In the genomic region with DNA sequence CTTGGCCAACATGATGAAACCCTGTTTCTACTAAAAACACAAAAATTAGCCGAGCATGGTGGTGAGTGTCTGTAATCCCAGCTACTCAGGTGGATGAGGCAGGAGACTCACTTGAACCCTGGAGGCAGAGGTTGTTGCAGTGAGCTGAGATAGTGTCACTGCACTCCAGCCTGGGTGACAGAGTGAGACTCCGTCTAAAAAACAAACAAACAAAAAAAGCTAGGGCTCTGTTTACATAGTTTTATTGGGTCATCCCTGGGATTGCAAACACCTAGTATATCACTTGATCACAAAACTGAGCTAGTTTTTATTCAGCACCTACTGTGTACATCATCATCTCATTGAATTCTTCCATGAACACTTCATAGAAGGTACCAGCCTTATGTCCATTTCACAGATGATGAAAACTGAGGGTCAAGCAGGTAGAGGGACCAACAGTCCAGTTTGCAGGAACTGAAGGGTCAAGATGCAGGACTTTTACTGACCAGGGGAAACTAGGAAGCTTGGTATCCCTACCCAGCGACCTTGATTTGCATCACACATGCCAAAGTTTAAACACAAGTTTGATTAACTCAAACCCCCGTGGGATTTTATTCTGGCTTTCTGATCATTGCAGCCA, we compare ENCODE assay signal across 16 cellular contexts. TPM values are rescaled to one million over a fixed set of nuclear protein-coding genes. Genes with fewer than 3 reads are reported as not detected.
DNase-seq lines count a peak whose midpoint lies in the region; ATAC-seq, FAIRE-seq and TF ChIP-seq lines count a peak whose summit lies in the region.
"Had no signal": no experiment of that assay in that cellular context is flagged by ENCODE, and none has a peak within 500 bp of the region (broad histone marks: within the 10 kb centered on the region; RNA-seq: fewer than 3 reads in every experiment).

No MANE protein-coding gene starts in this region.

- no peaks in the 10 kb centered on the region for H3K9me3 ChIP-seq in K562 (replicated peaks; ENCODE audit: control insufficient read depth, insufficient read depth, low read depth, low read length)
- H3K9me3 ChIP-seq in mucosa of rectum (ENCODE audit: control insufficient read depth in 2 of 2, low read length in 2 of 2): no peaks in the 10 kb centered on the region
- H3K9me3 ChIP-seq in transverse colon: no peaks in the 10 kb centered on the region
- H3K9me3 ChIP-seq: upper lobe of right lung had no signal

- peak overlapping the region; percentile 80 for H2AFZ ChIP-seq in K562 (ENCODE audit: low read depth, low read length)

- no peak for DNase-seq in activated CD4-positive, alpha-beta T cell treated with anti-CD3 and anti-CD28 coated beads, Interleukin-2, amount 10 ng/mL, durations not matched to agents 7 days and 5 days
- no peak for DNase-seq in activated CD4-positive, alpha-beta T cell treated with anti-CD3 and anti-CD28 coated beads for 4 hours
- DNase-seq in K562 (ENCODE audit: extremely low read depth in 1 of 4, low spot score in 3 of 4) (peak in 1 of 4 experiments; percentile 10), transverse colon (no peak), activated gamma-delta T cell treated with Interleukin-2 at 50 U/mL for 16 hours (no peak), NCI-H187 (lab: John Stamatoyannopoulos, UW) (no peak)
- no peak for DNase-seq in activated CD4-positive, alpha-beta memory T cell treated with anti-CD3 and anti-CD28 coated beads, Interleukin-2, amount 10 ng/mL, durations not matched to agents 7 days and 5 days

- intact Hi-C loops in K562 (cut with micrococcal nuclease): loop anchor here (1.0 to 5.0 kb wide), 3 partner anchors 93 to 208 kb away; no protein-coding TSS in a partner anchor
- intact Hi-C loops in transverse colon (cut with DNase I; ENCODE audit: low total_unique reads): loop anchor here (2.0 kb wide), 1 partner anchor 209 kb away; no protein-coding TSS in a partner anchor

- no peak overlapping the region for H3K4me2 ChIP-seq in K562 (ENCODE audit: insufficient read depth, low read length)

- H3K9me3 Mint-ChIP-seq in activated CD4-positive, alpha-beta T cell treated with anti-CD3 and anti-CD28 coated beads, Interleukin-2, amount 10 ng/mL, durations not matched to agents 7 days and 5 days: no peaks in the 10 kb centered on the region
- H3K9me3 Mint-ChIP-seq in activated CD4-positive, alpha-beta memory T cell treated with anti-CD3 and anti-CD28 coated beads, Interleukin-2, amount 10 ng/mL, durations not matched to agents 7 days and 5 days: no peaks in the 10 kb centered on the region
- H3K9me3 Mint-ChIP-seq: activated B cell treated with CpG ODN at 0.5 μM for 24 hours; activated naive CD4-positive, alpha-beta T cell treated with anti-CD3 and anti-CD28 coated beads, Interleukin-2, amount 50 U/mL, for 24 hours; endodermal cell; T-cell had no signal

- ATAC-seq in K562: no peak

- no peak overlapping the region for H3K4me3 ChIP-seq in K562
- no peak overlapping the region for H3K4me3 ChIP-seq in mucosa of rectum (ENCODE audit: low read length in 2 of 2)
- H3K4me3 ChIP-seq in transverse colon: no peak overlapping the region
- H3K4me3 ChIP-seq: upper lobe of right lung had no signal

- peaks cover 21% of the 10 kb centered on the region for H3K4me1 Mint-ChIP-seq in activated CD4-positive, alpha-beta T cell treated with anti-CD3 and anti-CD28 coated beads, Interleukin-2, amount 10 ng/mL, durations not matched to agents 7 days and 5 days
- H3K4me1 Mint-ChIP-seq in activated CD4-positive, alpha-beta memory T cell treated with anti-CD3 and anti-CD28 coated beads, Interleukin-2, amount 10 ng/mL, durations not matched to agents 7 days and 5 days: peaks cover 21% of the 10 kb centered on the region

- H3K9ac ChIP-seq in K562 (ENCODE audit: insufficient read depth in 1 of 2, low read depth in 2 of 2, low read length in 2 of 2) (no peak overlapping the region), mucosa of rectum (ENCODE audit: low read depth in 1 of 2, low read length in 2 of 2) (peak overlapping the region in 1 of 2 donors; percentile 47)

- no peaks in the 10 kb centered on the region for H3K9me1 ChIP-seq in K562 (ENCODE audit: control insufficient read depth, insufficient read depth, low read length)

- H3K27ac ChIP-seq in K562 (ENCODE audit: extremely low read depth, low read depth, low read length) (no peak overlapping the region), mucosa of rectum (ENCODE audit: low read depth in 2 of 2, low read length in 2 of 2) (peak overlapping the region; percentile 46 to 86), transverse colon (peak overlapping the region; percentile 45 to 79 (median 66))
- H3K27ac ChIP-seq: upper lobe of right lung had no signal

- H3K4me1 ChIP-seq in K562 (replicated peaks in 1 of 2; ENCODE audit: control insufficient read depth in 2 of 2, insufficient read depth in 2 of 2, low read length in 2 of 2) (peaks cover 8 to 13% of the 10 kb centered on the region in 2 experiments; a peak in 4 of 5 replicates), mucosa of rectum (ENCODE audit: control insufficient read depth in 2 of 2, insufficient read depth in 2 of 2, low read length in 2 of 2) (peaks cover 16 to 18% of the 10 kb centered on the region in 2 donors), transverse colon (peaks cover 0 to 32% (median 21%) of the 10 kb centered on the region in 4 donors)

- peak overlapping the region; percentile 31 for H3K27ac Mint-ChIP-seq in activated CD4-positive, alpha-beta T cell treated with anti-CD3 and anti-CD28 coated beads, Interleukin-2, amount 10 ng/mL, durations not matched to agents 7 days and 5 days
- no peak overlapping the region for H3K27ac Mint-ChIP-seq in activated CD4-positive, alpha-beta memory T cell treated with anti-CD3 and anti-CD28 coated beads, Interleukin-2, amount 10 ng/mL, durations not matched to agents 7 days and 5 days
- H3K27ac Mint-ChIP-seq: activated naive CD4-positive, alpha-beta T cell treated with anti-CD3 and anti-CD28 coated beads, Interleukin-2, amount 50 U/mL, for 24 hours had no signal

- BruUV-seq in K562 (replicated peaks; lab: Mats Ljungman, UMichigan): no TSS peak

- no peaks in the 10 kb centered on the region for H3K36me3 Mint-ChIP-seq in activated CD4-positive, alpha-beta T cell treated with anti-CD3 and anti-CD28 coated beads, Interleukin-2, amount 10 ng/mL, durations not matched to agents 7 days and 5 days (ENCODE audit: low read depth)
- no peaks in the 10 kb centered on the region for H3K36me3 Mint-ChIP-seq in activated CD4-positive, alpha-beta memory T cell treated with anti-CD3 and anti-CD28 coated beads, Interleukin-2, amount 10 ng/mL, durations not matched to agents 7 days and 5 days (ENCODE audit: low read depth)
- H3K36me3 Mint-ChIP-seq: activated naive CD4-positive, alpha-beta T cell treated with anti-CD3 and anti-CD28 coated beads, Interleukin-2, amount 50 U/mL, for 24 hours; T-cell had no signal

- H3K4me3 Mint-ChIP-seq in activated CD4-positive, alpha-beta T cell treated with anti-CD3 and anti-CD28 coated beads, Interleukin-2, amount 10 ng/mL, durations not matched to agents 7 days and 5 days: no peak overlapping the region
- no peak overlapping the region for H3K4me3 Mint-ChIP-seq in activated CD4-positive, alpha-beta memory T cell treated with anti-CD3 and anti-CD28 coated beads, Interleukin-2, amount 10 ng/mL, durations not matched to agents 7 days and 5 days
- H3K4me3 Mint-ChIP-seq: endodermal cell had no signal

- POLR2A ChIA-PET in activated CD4-positive, alpha-beta T cell treated with anti-CD3 and anti-CD28 coated beads, Interleukin-2, amount 10 ng/mL, durations not matched to agents 7 days and 5 days (lab: Charles Lee): interaction anchor here (0.8 kb wide), 1 partner anchor 121 kb away, joined by 3 read pairs; no protein-coding TSS in a partner anchor
- POLR2A ChIA-PET in K562 (lab: Yijun Ruan, JAX): interaction anchor here (0.9 to 1.5 kb wide), 2 partner anchors 12 to 88 kb away, joined by 3 read pairs; no protein-coding TSS in a partner anchor
- POLR2A ChIA-PET in activated CD4-positive, alpha-beta memory T cell treated with anti-CD3 and anti-CD28 coated beads, Interleukin-2, amount 10 ng/mL, durations not matched to agents 7 days and 5 days (lab: Charles Lee): interaction anchor here (0.6 to 2.3 kb wide), 9 partner anchors 9 to 209 kb away, joined by 3 to 19 read pairs (median 5); a partner anchor contains a TSS

- no peak for TF ChIP-seq POLR2A in K562 (conservative IDR thresholded peaks at IDR 0.05)
- no peak for TF ChIP-seq POLR2A in transverse colon (IDR thresholded peaks at IDR 0.05)

- CTCF ChIA-PET in activated CD4-positive, alpha-beta T cell treated with anti-CD3 and anti-CD28 coated beads, Interleukin-2, amount 10 ng/mL, durations not matched to agents 7 days and 5 days (lab: Charles Lee): interaction anchor here (0.6 to 2.5 kb wide), 13 partner anchors 9 to 253 kb away, joined by 3 to 15 read pairs (median 5); a partner anchor contains a TSS
- CTCF ChIA-PET in K562 (lab: Yijun Ruan, JAX; ENCODE audit: low intra/inter-chr PET ratio): interaction anchor here (0.6 to 3.1 kb wide), 3 partner anchors 94 to 209 kb away, joined by 4 to 26 read pairs (median 5); no protein-coding TSS in a partner anchor
- CTCF ChIA-PET in activated CD4-positive, alpha-beta memory T cell treated with anti-CD3 and anti-CD28 coated beads, Interleukin-2, amount 10 ng/mL, durations not matched to agents 7 days and 5 days (lab: Charles Lee): interaction anchor here (0.6 to 4.5 kb wide), 28 partner anchors 9 to 499 kb away, joined by 3 to 93 read pairs (median 6); a partner anchor contains a TSS

- no peaks in the 10 kb centered on the region for H3K27me3 Mint-ChIP-seq in activated CD4-positive, alpha-beta T cell treated with anti-CD3 and anti-CD28 coated beads, Interleukin-2, amount 10 ng/mL, durations not matched to agents 7 days and 5 days
- H3K27me3 Mint-ChIP-seq in activated CD4-positive, alpha-beta memory T cell treated with anti-CD3 and anti-CD28 coated beads, Interleukin-2, amount 10 ng/mL, durations not matched to agents 7 days and 5 days: peaks cover 3% of the 10 kb centered on the region
- H3K27me3 Mint-ChIP-seq: activated B cell treated with CpG ODN at 0.5 μM for 24 hours; activated naive CD4-positive, alpha-beta T cell treated with anti-CD3 and anti-CD28 coated beads, Interleukin-2, amount 50 U/mL, for 24 hours; T-cell had no signal

- 40% methylated on average over 4 of the region's 4 CpGs for WGBS in K562 (ENCODE audit: insufficient coverage, low coverage, missing lambda C conversion rate)
- 41 to 58% methylated on average over 2 to 4 of the region's 4 CpGs for WGBS in transverse colon (ENCODE audit: low coverage in 1 of 2), 2 donors

- in situ Hi-C loops in K562 (cut with MboI) (loop anchor here (10.0 kb wide), 2 partner anchors 91 to 211 kb away; no protein-coding TSS in a partner anchor), transverse colon (cut with MboI; ENCODE audit: low pct_ligation_motif_present in 1 of 4, low pct_unique_long_range_greater_than_20kb in 1 of 4, low sequenced_read_pairs in 3 of 4) (loop anchor here in 3 of 4 donors (5.0 to 25.0 kb wide), 3 partner anchors 108 to 211 kb away; no protein-coding TSS in a partner anchor)

- no peak for TF ChIP-seq EP300 in K562 (IDR thresholded peaks at IDR 0.05; ENCODE audit: low read length)
- TF ChIP-seq EP300 in transverse colon (IDR thresholded peaks at IDR 0.05; ENCODE audit: low read depth): no peak

- H4K20me1 ChIP-seq in K562 (replicated peaks; ENCODE audit: control insufficient read depth, insufficient read depth, low read length): no peaks in the 10 kb centered on the region

- no peaks in the 10 kb centered on the region for H3K27me3 ChIP-seq in K562 (ENCODE audit: control insufficient read depth in 2 of 2, insufficient read depth in 2 of 2, low read length in 2 of 2)
- H3K27me3 ChIP-seq in mucosa of rectum (ENCODE audit: control insufficient read depth in 2 of 2, insufficient read depth in 2 of 2, low read length in 2 of 2): no peaks in the 10 kb centered on the region
- no peaks in the 10 kb centered on the region for H3K27me3 ChIP-seq in transverse colon
- H3K27me3 ChIP-seq: upper lobe of right lung had no signal

- FAIRE-seq in K562 (lab: Jason Lieb, UNC): no peak
- FAIRE-seq: bronchial epithelial cell had no signal

- H3K79me2 ChIP-seq in K562 (ENCODE audit: control insufficient read depth, insufficient read depth, low read length): no peaks in the 10 kb centered on the region

- no peaks in the 10 kb centered on the region for H3K36me3 ChIP-seq in K562 (ENCODE audit: control insufficient read depth, insufficient read depth, low read length)
- no peaks in the 10 kb centered on the region for H3K36me3 ChIP-seq in mucosa of rectum (ENCODE audit: control insufficient read depth in 2 of 2, insufficient read depth in 2 of 2, low read length in 2 of 2)
- no peaks in the 10 kb centered on the region for H3K36me3 ChIP-seq in transverse colon
- H3K36me3 ChIP-seq: upper lobe of right lung had no signal

- TF ChIP-seq RAD21 in K562 (CRISPR knock-in tag; conservative IDR thresholded peaks at IDR 0.05 in 1 of 2, IDR thresholded peaks at IDR 0.05 in 1 of 2): no peak

- no peak for TF ChIP-seq CTCF in K562 (IDR thresholded peaks at IDR 0.05 in 2 of 3, conservative IDR thresholded peaks at IDR 0.05 in 1 of 3; ENCODE audit: insufficient read depth in 2 of 3, low read depth in 1 of 3, low read length in 3 of 3)
- TF ChIP-seq CTCF in transverse colon (IDR thresholded peaks at IDR 0.05): no peak

RNA-seq across cellular contexts. Expression of a gene that starts 9.2 kb away (rescaled TPM):
- 10 to 100 TPM; 61.9 to 71.1 TPM for total RNA-seq in activated CD4-positive, alpha-beta T cell treated with anti-CD3 and anti-CD28 coated beads, Interleukin-2, amount 10 ng/mL, durations not matched to agents 7 days and 5 days
- 49.0 and 82.5 TPM in 2 replicates for total RNA-seq in K562 (2011; cell fraction: chromatin; rRNA removed; ENCODE audit: low replicate concordance)
- total RNA-seq in K562 (2011; cell fraction: nucleolus; rRNA removed): 38.9 and 51.6 TPM in 2 replicates
- 46.1 and 57.6 TPM in 2 replicates for total RNA-seq in K562 (2011; cell fraction: nucleoplasm; rRNA removed)
- 10.6 and 10.9 TPM in 2 replicates for total RNA-seq in K562 (2014; rRNA removed)
- 3.4 and 3.7 TPM in 2 replicates for total RNA-seq in K562 (2014; rRNA removed; fragmentation: Illumina TruSeq; extraction: Trizol)
- 3.6 and 5.2 TPM in 2 replicates for total RNA-seq in K562 (2015; rRNA removed; fragmentation: Illumina TruSeq; extraction: Trizol)
- 21.1 TPM in 2 replicates for total RNA-seq in K562 (2021)
- polyA plus RNA-seq in K562 (2011; rRNA removed): 1.2 and 2.6 TPM in 2 replicates
- polyA plus RNA-seq in K562 (2011; cell fraction: cytosol; rRNA removed): 2.2 and 2.4 TPM in 2 replicates
- 10.3 and 11.6 TPM in 2 replicates for polyA plus RNA-seq in K562 (2011; cell fraction: nucleus; rRNA removed)
- polyA plus RNA-seq in K562 (2012): 12.8 and 15.5 TPM in 2 replicates
- 6.3 and 9.6 TPM in 2 replicates for polyA plus RNA-seq in K562 (2014; fragmentation: Illumina TruSeq; extraction: Trizol)
- under 1 TPM; 0.84 to 0.97 TPM for polyA plus RNA-seq in K562 (2014; fragmentation: Nextera tagmentation; extraction: Ambion mirVana)
- polyA plus RNA-seq in K562 (2014; rRNA removed): 5.6 and 6.9 TPM in 2 replicates
- 9.5 and 10.3 TPM in 2 replicates for polyA minus RNA-seq in K562 (2011; rRNA and poly(A)+ RNA removed)
- 10.8 and 14.7 TPM in 2 replicates for polyA minus RNA-seq in K562 (2011; cell fraction: cytosol; rRNA and poly(A)+ RNA removed)
- 17.6 and 19.1 TPM in 2 replicates for polyA minus RNA-seq in K562 (2011; cell fraction: nucleus; rRNA and poly(A)+ RNA removed)
- 100 to 1,000 TPM in 2 of 4 donors, 10 to 100 TPM in 2; 46.0 to 408 (median 90.0) TPM for total RNA-seq in transverse colon
- 10 to 100 TPM; 58.5 to 61.5 TPM for total RNA-seq in activated CD4-positive, alpha-beta memory T cell treated with anti-CD3 and anti-CD28 coated beads, Interleukin-2, amount 10 ng/mL, durations not matched to agents 7 days and 5 days

RNA-seq across cellular contexts. Expression of a gene that starts 33.6 kb away (rescaled TPM):
- not detected for total RNA-seq in activated CD4-positive, alpha-beta T cell treated with anti-CD3 and anti-CD28 coated beads, Interleukin-2, amount 10 ng/mL, durations not matched to agents 7 days and 5 days
- 1.5 TPM in 1 of 2 replicates, not detected in the other for total RNA-seq in K562 (2011; cell fraction: chromatin; rRNA removed; ENCODE audit: low replicate concordance)
- 0.26 and 1.2 TPM in 2 replicates for total RNA-seq in K562 (2011; cell fraction: nucleolus; rRNA removed)
- total RNA-seq in K562 (2011; cell fraction: nucleoplasm; rRNA removed): 0.22 TPM in 1 of 2 replicates, not detected in the other
- not detected in 2 replicates for total RNA-seq in K562 (2014; rRNA removed)
- total RNA-seq in K562 (2014; rRNA removed; fragmentation: Illumina TruSeq; extraction: Trizol): not detected in 2 replicates
- total RNA-seq in K562 (2015; rRNA removed; fragmentation: Illumina TruSeq; extraction: Trizol): not detected in 2 replicates
- not detected in 2 replicates for total RNA-seq in K562 (2021)
- polyA plus RNA-seq in K562 (2011; rRNA removed): 0.31 and 0.50 TPM in 2 replicates
- polyA plus RNA-seq in K562 (2011; cell fraction: cytosol; rRNA removed): 0.47 and 0.81 TPM in 2 replicates
- polyA plus RNA-seq in K562 (2011; cell fraction: nucleus; rRNA removed): 0.25 and 0.57 TPM in 2 replicates
- 0.03 and 0.20 TPM in 2 replicates for polyA plus RNA-seq in K562 (2012)
- not detected in 2 replicates for polyA plus RNA-seq in K562 (2014; fragmentation: Illumina TruSeq; extraction: Trizol)
- polyA plus RNA-seq in K562 (2014; fragmentation: Nextera tagmentation; extraction: Ambion mirVana): under 1 TPM in 1 of 2 experiments, not detected in 1; 0.03 TPM
- polyA plus RNA-seq in K562 (2014; rRNA removed): not detected in 2 replicates
- polyA minus RNA-seq in K562 (2011; rRNA and poly(A)+ RNA removed): 0.09 and 2.6 TPM in 2 replicates
- polyA minus RNA-seq in K562 (2011; cell fraction: cytosol; rRNA and poly(A)+ RNA removed): 1.7 TPM in 1 of 2 replicates, not detected in the other
- polyA minus RNA-seq in K562 (2011; cell fraction: nucleus; rRNA and poly(A)+ RNA removed): not detected in 2 replicates
- total RNA-seq in transverse colon: under 1 TPM in 1 of 4 donors, not detected in 3; 0.27 TPM
- not detected for total RNA-seq in activated CD4-positive, alpha-beta memory T cell treated with anti-CD3 and anti-CD28 coated beads, Interleukin-2, amount 10 ng/mL, durations not matched to agents 7 days and 5 days
- total RNA-seq: A172, activated B cell treated with CpG ODN at 0.5 μM for 24 hours, bronchial epithelial cell, pulmonary artery endothelial cell, T-cell, upper lobe of right lung had no signal
